Comparison of ENCODE assay signal across 31 cellular contexts in genomic region chr22:26697151-26697550, GRCh38.
"Had no signal": no experiment of that assay in that cellular context is flagged by ENCODE, and none has a peak within 500 bp of the region (broad histone marks: within the 10 kb centered on the region; RNA-seq: fewer than 3 reads in every experiment).

No MANE protein-coding gene starts in this region.

- DNase-seq: hypothalamus; immature natural killer cell; kidney; left colon; left lung; lower lobe of right lung; mammary epithelial cell; mesenchymal stem cell; naive B cell; nucleus accumbens; pancreas; posterior cingulate gyrus; retina; right cardiac atrium; stimulated activated CD4-positive, alpha-beta T cell treated with anti-CD3 and anti-CD28 coated beads, Interleukin-12 subunit alpha, Interleukin-12 subunit beta, amount 100 ng/mL, for 4 hours; stimulated activated CD4-positive, alpha-beta T cell treated with anti-CD3 and anti-CD28 coated beads, Interleukin-15, amount 100 ng/mL, for 24 hours; stimulated activated CD4-positive, alpha-beta T cell treated with anti-CD3 and anti-CD28 coated beads, Interleukin-2, amount 100 ng/mL, for 24 hours; stimulated activated CD4-positive, alpha-beta T cell treated with anti-CD3 and anti-CD28 coated beads, Interleukin-4, amount 100 ng/mL, for 1 hour; stimulated activated naive CD4-positive, alpha-beta T cell; tibial artery; trophoblast cell; upper lobe of right lung had no signal

- H3K27ac Mint-ChIP-seq: mesothelial cell of epicardium; nephron; stimulated activated naive CD8-positive, alpha-beta T cell treated with anti-CD3 and anti-CD28 coated beads, Interleukin-15, Interleukin-2, amounts not matched to agents 100 ng/mL and 50 ng/mL, for 24 hours had no signal

- H3K36me3 ChIP-seq: pancreas, prostate gland had no signal

- ATAC-seq: left colon, left lung, lower lobe of right lung, pancreas, right cardiac atrium, sciatic nerve, upper lobe of right lung had no signal

- H3K4me1 ChIP-seq: left lung, lower lobe of right lung, pancreas, prostate gland, suprapubic skin, tibial artery, upper lobe of right lung had no signal

- H3K27ac ChIP-seq: left lung, lower lobe of right lung, pancreas, prostate gland, skin epidermis, suprapubic skin, thoracic aorta, tibial artery, upper lobe of right lung had no signal

- H3K9me3 ChIP-seq: left lung, prostate gland, suprapubic skin, thoracic aorta, tibial artery, upper lobe of right lung had no signal

- H3K4me3 Mint-ChIP-seq: immature natural killer cell; mesothelial cell of epicardium; nephron; neural crest cell; stimulated activated naive CD8-positive, alpha-beta T cell treated with anti-CD3 and anti-CD28 coated beads, Interleukin-15, Interleukin-2, amounts not matched to agents 100 ng/mL and 50 ng/mL, for 24 hours had no signal

- H3K4me3 ChIP-seq: left lung, lower lobe of right lung, pancreas, prostate gland, skin epidermis, suprapubic skin, thoracic aorta, tibial artery, upper lobe of right lung had no signal

- H3K27me3 Mint-ChIP-seq: naive B cell; stimulated activated naive CD8-positive, alpha-beta T cell treated with anti-CD3 and anti-CD28 coated beads, Interleukin-15, Interleukin-2, amounts not matched to agents 100 ng/mL and 50 ng/mL, for 24 hours had no signal

- H3K4me1 Mint-ChIP-seq: mesothelial cell of epicardium, nephron, neural crest cell had no signal
